8 cellular contexts compared by ENCODE assay signal in genomic region chr1:93850687-93851326, GRCh38. TPM values are rescaled to one million over a fixed set of nuclear protein-coding genes. Genes with fewer than 3 reads are reported as not detected.
DNase-seq lines count a peak whose midpoint lies in the region; ATAC-seq and TF ChIP-seq lines count a peak whose summit lies in the region.
"Not testable (repeated sequence)": the region's sequence is repeated elsewhere in the genome, so short reads cannot be mapped to it uniquely, and the experiment has no call there.

No MANE protein-coding gene starts in this region.

- not testable (repeated sequence) for TF ChIP-seq EP300 in sigmoid colon (IDR thresholded peaks at IDR 0.05)

- H3K27ac ChIP-seq in sigmoid colon, result not testable (repeated sequence)

- H3K27me3 ChIP-seq in sigmoid colon, result not testable (repeated sequence)

- H3K27ac Mint-ChIP-seq in T-cell; activated T-helper 17 cell treated with anti-CD3 and anti-CD28 coated beads, Interleukin-2, amount 50 U/mL, for 72 hours; effector memory CD8-positive, alpha-beta T cell; type B pancreatic cell: not testable (repeated sequence)

- H3K36me3 Mint-ChIP-seq in T-cell, type B pancreatic cell: not testable (repeated sequence)
- H3K36me3 Mint-ChIP-seq in activated T-helper 17 cell treated with anti-CD3 and anti-CD28 coated beads, Interleukin-2, amount 50 U/mL, for 72 hours (ENCODE audit: low read depth), result peaks cover 17% of the 10 kb centered on the region
- H3K36me3 Mint-ChIP-seq in effector memory CD8-positive, alpha-beta T cell (ENCODE audit: insufficient read depth), result peaks cover 26% of the 10 kb centered on the region

- TF ChIP-seq CTCF in sigmoid colon (IDR thresholded peaks at IDR 0.05) (peak in 3 of 4 experiments; percentile 30 to 46 (median 37)), type B pancreatic cell (conservative IDR thresholded peaks at IDR 0.05) (peak; percentile 75)

- in situ Hi-C loops in G401 (cut with HindIII; ENCODE audit: low sequenced_read_pairs), result not testable (repeated sequence)

- H3K4me3 ChIP-seq in sigmoid colon, result not testable (repeated sequence)

- not testable (repeated sequence) for TF ChIP-seq POLR2A in sigmoid colon (IDR thresholded peaks at IDR 0.05)

- CTCF ChIA-PET in T-cell (lab: Charles Lee), result interaction anchor here (0.6 to 1.6 kb wide), 3 partner anchors 220 to 813 kb away, joined by 3 to 8 read pairs (median 7); no protein-coding TSS in a partner anchor

- H3K36me3 ChIP-seq in sigmoid colon, result not testable (repeated sequence)

- peak overlapping the region in 2 of 3 donors; percentile 2 to 4 for H3K4me3 Mint-ChIP-seq in T-cell
- H3K4me3 Mint-ChIP-seq in activated T-helper 17 cell treated with anti-CD3 and anti-CD28 coated beads, Interleukin-2, amount 50 U/mL, for 72 hours, result peak overlapping the region; percentile 3
- peak overlapping the region in 1 of 2 donors; percentile 13 for H3K4me3 Mint-ChIP-seq in effector memory CD8-positive, alpha-beta T cell
- not testable (repeated sequence) for H3K4me3 Mint-ChIP-seq in type B pancreatic cell

- DNase-seq in G401 (ENCODE audit: low spot score) (peak; percentile 73), NCI-H1436 (lab: John Stamatoyannopoulos, UW) (peak; percentile 33), T-cell (peak in 25 of 34 experiments; percentile 11 to 59 (median 36)), left lobe of liver (ENCODE audit: low spot score) (peak; percentile 72), sigmoid colon (peak; percentile 83)
- peak; percentile 27 to 45 (median 30) for DNase-seq in effector memory CD8-positive, alpha-beta T cell
- DNase-seq in type B pancreatic cell (ENCODE audit: extremely low spot score, unreplicated experiment), result not testable (repeated sequence)

- WGBS in sigmoid colon, 2 donors, result 39 to 57% methylated on average over 10 of the region's 10 CpGs

- peaks cover 17 to 33% (median 26%) of the 10 kb centered on the region in 3 donors for H3K4me1 Mint-ChIP-seq in T-cell
- peaks cover 14% of the 10 kb centered on the region for H3K4me1 Mint-ChIP-seq in activated T-helper 17 cell treated with anti-CD3 and anti-CD28 coated beads, Interleukin-2, amount 50 U/mL, for 72 hours
- peaks cover 13 to 23% of the 10 kb centered on the region in 2 donors for H3K4me1 Mint-ChIP-seq in effector memory CD8-positive, alpha-beta T cell (ENCODE audit: low read depth in 2 of 2)
- H3K4me1 Mint-ChIP-seq in type B pancreatic cell (ENCODE audit: unreplicated experiment), result peaks cover 14% of the 10 kb centered on the region

- not testable (repeated sequence) for H3K9me3 Mint-ChIP-seq in T-cell; activated T-helper 17 cell treated with anti-CD3 and anti-CD28 coated beads, Interleukin-2, amount 50 U/mL, for 72 hours; effector memory CD8-positive, alpha-beta T cell; type B pancreatic cell

- intact Hi-C loops in sigmoid colon (cut with DNase I), result not testable (repeated sequence)

- peaks cover 8 to 14% of the 10 kb centered on the region in 2 donors for H3K27me3 Mint-ChIP-seq in T-cell
- not testable (repeated sequence) for H3K27me3 Mint-ChIP-seq in activated T-helper 17 cell treated with anti-CD3 and anti-CD28 coated beads, Interleukin-2, amount 50 U/mL, for 72 hours; type B pancreatic cell
- H3K27me3 Mint-ChIP-seq in effector memory CD8-positive, alpha-beta T cell, result peaks cover 20 to 23% of the 10 kb centered on the region in 2 donors

- H3K9me3 ChIP-seq in sigmoid colon, result not testable (repeated sequence)

- POLR2A ChIA-PET in T-cell (lab: Charles Lee), result not testable (repeated sequence)

- H3K4me1 ChIP-seq in sigmoid colon, result peaks cover 0 to 11% (median 9%) of the 10 kb centered on the region in 4 donors

- not testable (repeated sequence) for ATAC-seq in T-cell (replicated peaks in 1 of 4); activated T-helper 17 cell treated with anti-CD3 and anti-CD28 coated beads, Interleukin-2, amount 50 U/mL, for 72 hours (replicated peaks); effector memory CD8-positive, alpha-beta T cell (replicated peaks); left lobe of liver

RNA-seq across cellular contexts. Expression of gene DNTTIP2, which starts 28.2 kb away (rescaled TPM):
- total RNA-seq in G401 (2014; rRNA removed; shearing (Covaris generic)), result 16.7 and 24.8 TPM in 2 replicates
- total RNA-seq in T-cell (10 to 100 TPM; 60.4 to 90.7 (median 69.8) TPM), left lobe of liver (11.8 TPM), sigmoid colon (10 to 100 TPM; 24.6 to 48.9 (median 35.3) TPM), type B pancreatic cell (ENCODE audit: low replicate concordance) (47.1 and 55.1 TPM in 2 replicates)
- total RNA-seq in activated T-helper 17 cell treated with anti-CD3 and anti-CD28 coated beads, Interleukin-2, amount 50 U/mL, for 72 hours, result 10 to 100 TPM; 62.9 to 79.5 TPM
- polyA plus RNA-seq in sigmoid colon, result 10 to 100 TPM; 22.2 to 29.5 (median 23.4) TPM

RNA-seq across cellular contexts. Expression of gene GCLM, which starts 58.4 kb away (rescaled TPM):
- total RNA-seq in G401 (2014; rRNA removed; shearing (Covaris generic)), result 15.6 and 33.7 TPM in 2 replicates
- total RNA-seq in T-cell (10 to 100 TPM in 4 of 5 donors, 1 to 10 TPM in 1; 8.7 to 20.6 (median 17.9) TPM), left lobe of liver (27.8 TPM), sigmoid colon (1 to 10 TPM; 3.9 to 6.4 (median 5.6) TPM), type B pancreatic cell (ENCODE audit: low replicate concordance) (16.6 and 34.2 TPM in 2 replicates)
- 10 to 100 TPM; 15.4 to 31.1 TPM for total RNA-seq in activated T-helper 17 cell treated with anti-CD3 and anti-CD28 coated beads, Interleukin-2, amount 50 U/mL, for 72 hours
- polyA plus RNA-seq in sigmoid colon, result 1 to 10 TPM; 4.2 to 8.4 (median 8.3) TPM
